Comparison of ENCODE assay signal across 9 cellular contexts in the genomic region with DNA sequence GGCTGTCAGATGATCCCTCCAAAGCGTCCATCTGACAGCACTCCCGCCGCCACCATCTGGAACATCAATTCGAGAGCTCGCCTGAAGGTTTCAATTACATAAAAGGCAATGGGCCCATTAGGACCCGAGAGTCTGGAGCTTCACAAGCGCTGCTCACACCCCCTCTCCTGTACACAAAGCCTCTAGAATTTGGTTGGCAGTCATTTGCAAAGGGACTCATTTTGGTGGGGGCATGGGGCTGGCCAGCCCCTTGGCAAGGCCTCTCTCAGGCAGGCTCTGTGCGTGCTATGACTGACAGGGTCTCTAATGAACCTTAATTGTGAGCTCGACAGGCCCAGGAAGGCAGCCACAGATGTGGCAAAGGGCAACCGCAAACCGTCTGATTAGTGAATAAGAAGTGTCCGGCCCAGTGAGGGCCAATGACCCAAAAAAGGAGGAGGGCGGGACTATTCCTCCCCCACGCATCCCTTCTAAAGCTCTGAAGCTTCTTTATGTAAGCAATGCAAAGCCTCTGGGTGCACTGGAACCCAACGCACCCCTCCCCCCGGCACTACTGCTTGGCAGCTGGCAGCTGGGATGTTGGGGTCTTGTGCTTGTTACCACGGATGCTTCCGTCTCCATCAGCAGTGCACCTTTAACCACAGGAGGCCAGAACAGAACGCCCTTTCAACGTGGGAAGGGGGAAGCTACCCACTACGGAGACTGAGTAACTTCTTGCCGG.
DNase-seq lines count a peak whose midpoint lies in the region; ATAC-seq and TF ChIP-seq lines count a peak whose summit lies in the region.
"Had no signal": no experiment of that assay in that cellular context is flagged by ENCODE, and none has a peak within 500 bp of the region (broad histone marks: within the 10 kb centered on the region; RNA-seq: fewer than 3 reads in every experiment).

No MANE protein-coding gene starts in this region.

- no peak overlapping the region for H3K4me3 Mint-ChIP-seq in stimulated activated effector memory CD8-positive, alpha-beta T cell treated with anti-CD3 and anti-CD28 coated beads, Interleukin-12 subunit alpha, Interleukin-12 subunit beta, amount 100 ng/mL, for 72 hours

- H3K4me3 ChIP-seq in HEK293 (ENCODE audit: low read depth, low read length): no peak overlapping the region
- no peak overlapping the region for H3K4me3 ChIP-seq in Peyer's patch
- no peak overlapping the region for H3K4me3 ChIP-seq in fibroblast of villous mesenchyme (ENCODE audit: low read depth, low read length)

- peaks cover 89% of the 10 kb centered on the region for H3K4me1 Mint-ChIP-seq in stimulated activated effector memory CD8-positive, alpha-beta T cell treated with anti-CD3 and anti-CD28 coated beads, Interleukin-12 subunit alpha, Interleukin-12 subunit beta, amount 100 ng/mL, for 72 hours

- H3K36me3 ChIP-seq in HEK293 (ENCODE audit: control insufficient read depth in 2 of 2, insufficient read depth in 1 of 2, low read length in 2 of 2): peaks cover 0 to 5% of the 10 kb centered on the region in 2 experiments; a peak in 2 of 3 replicates
- H3K36me3 ChIP-seq in Peyer's patch: peaks cover 0 to 12% (median 0%) of the 10 kb centered on the region in 3 donors

- peaks cover 43% of the 10 kb centered on the region for H3K36me3 Mint-ChIP-seq in stimulated activated effector memory CD8-positive, alpha-beta T cell treated with anti-CD3 and anti-CD28 coated beads, Interleukin-12 subunit alpha, Interleukin-12 subunit beta, amount 100 ng/mL, for 72 hours

- DNase-seq in Peyer's patch: no peak
- DNase-seq in fibroblast of villous mesenchyme (ENCODE audit: low read depth): peak; percentile 86
- DNase-seq in stimulated activated effector memory CD8-positive, alpha-beta T cell treated with anti-CD3 and anti-CD28 coated beads, Interleukin-12 subunit alpha, Interleukin-12 subunit beta, amount 100 ng/mL, for 72 hours (ENCODE audit: low spot score in 2 of 2): no peak
- no peak for DNase-seq in hepatic stellate cell (ENCODE audit: low spot score)
- no peak for DNase-seq in foreskin keratinocyte
- DNase-seq in HuH-7.5 (ENCODE audit: low spot score): no peak
- DNase-seq: activated T-cell treated with anti-CD3 and anti-CD28 coated beads, Interleukin-2, amount 50 U/mL, for 48 hours had no signal

- no peaks in the 10 kb centered on the region for H3K27me3 ChIP-seq in Peyer's patch
- H3K27me3 ChIP-seq in foreskin keratinocyte: no peaks in the 10 kb centered on the region

- POLR2A ChIA-PET in HEK293 (lab: Yijun Ruan, JAX): interaction anchor here (0.6 to 1.1 kb wide), 3 partner anchors 34 to 251 kb away, joined by 3 to 8 read pairs (median 4); no protein-coding TSS in a partner anchor

- no peaks in the 10 kb centered on the region for H3K4me1 ChIP-seq in HEK293 (ENCODE audit: control insufficient read depth, insufficient read depth, low read length)
- peaks cover 0 to 57% (median 0%) of the 10 kb centered on the region in 4 donors for H3K4me1 ChIP-seq in Peyer's patch
- H3K4me1 ChIP-seq in foreskin keratinocyte: no peaks in the 10 kb centered on the region

- no peak for TF ChIP-seq POLR2A in Peyer's patch (IDR thresholded peaks at IDR 0.05)

- peak overlapping the region; percentile 88 for H3K27ac Mint-ChIP-seq in stimulated activated effector memory CD8-positive, alpha-beta T cell treated with anti-CD3 and anti-CD28 coated beads, Interleukin-12 subunit alpha, Interleukin-12 subunit beta, amount 100 ng/mL, for 72 hours

- TF ChIP-seq CTCF in HEK293 (tag by site-specific recombination; IDR thresholded peaks at IDR 0.05): no peak
- TF ChIP-seq CTCF in Peyer's patch (IDR thresholded peaks at IDR 0.05): no peak
- no peak for TF ChIP-seq CTCF in fibroblast of villous mesenchyme (IDR thresholded peaks at IDR 0.05; ENCODE audit: insufficient read depth, low read depth, low read length)
- TF ChIP-seq CTCF in foreskin keratinocyte (conservative IDR thresholded peaks at IDR 0.05): no peak

- H3K9me3 ChIP-seq in HEK293 (ENCODE audit: control insufficient read depth, insufficient read depth, low read depth, low read length): no peaks in the 10 kb centered on the region
- no peaks in the 10 kb centered on the region for H3K9me3 ChIP-seq in Peyer's patch

- H3K27ac ChIP-seq in HEK293 (ENCODE audit: extremely low read depth, low read depth, low read length): no peak overlapping the region
- H3K27ac ChIP-seq in Peyer's patch: peak overlapping the region in 3 of 4 donors; percentile 29 to 66 (median 45)
- no peak overlapping the region for H3K27ac ChIP-seq in foreskin keratinocyte

- CTCF ChIA-PET in HEK293 (lab: Yijun Ruan, JAX): interaction anchor here (0.5 to 1.9 kb wide), 7 partner anchors 7 to 298 kb away, joined by 3 to 9 read pairs (median 3); no protein-coding TSS in a partner anchor

- no peaks in the 10 kb centered on the region for H3K9me3 Mint-ChIP-seq in stimulated activated effector memory CD8-positive, alpha-beta T cell treated with anti-CD3 and anti-CD28 coated beads, Interleukin-12 subunit alpha, Interleukin-12 subunit beta, amount 100 ng/mL, for 72 hours

- no peak for ATAC-seq in stimulated activated effector memory CD8-positive, alpha-beta T cell treated with anti-CD3 and anti-CD28 coated beads, Interleukin-12 subunit alpha, Interleukin-12 subunit beta, amount 100 ng/mL, for 72 hours
- ATAC-seq in foreskin keratinocyte (no peak), HG03095 (IDR thresholded peaks at IDR 0.05; ENCODE audit: unreplicated experiment) (no peak)

TF ChIP-seq in HEK293, 187 proteins besides CTCF, POLR2A, EP300 and RAD21:
- TF ChIP-seq ZNF341 (tag by site-specific recombination; IDR thresholded peaks at IDR 0.05; ENCODE audit: low read depth): 0 out of 2 replicates have a peak, but pooled peaks have one; percentile 8
- no peak for TF ChIP-seq ZNF521 (tag by site-specific recombination; IDR thresholded peaks at IDR 0.05)

Comparison
In these comparisons a context has a peak if more than half of its experiments do, and no peak if none do; other contexts are left out.
1. H3K27ac ChIP-seq: peak in Peyer's patch (3 of 4); none in HEK293 (single experiment) and foreskin keratinocyte (single experiment).